ENCODE assay signal across 8 cellular contexts in genomic region chr9:129174102-129174723, GRCh38. TPM values are rescaled to one million over a fixed set of nuclear protein-coding genes. Genes with fewer than 3 reads are reported as not detected.
DNase-seq lines count a peak whose midpoint lies in the region; ATAC-seq, FAIRE-seq and TF ChIP-seq lines count a peak whose summit lies in the region.

No MANE protein-coding gene starts in this region.

- H3K9ac ChIP-seq in ES-I3 (ENCODE audit: low read depth, low read length) (peak overlapping the region; percentile 84), SU-DHL-6 (ENCODE audit: low read length) (0 out of 2 replicates have a peak overlapping the region, but pooled peaks have one; percentile 7)

- H3K9me3 ChIP-seq in ES-I3 (ENCODE audit: control insufficient read depth, insufficient read depth, low read length) (no peaks in the 10 kb centered on the region), SU-DHL-6 (ENCODE audit: insufficient read depth, low read length) (no peaks in the 10 kb centered on the region), cardiac muscle cell (ENCODE audit: low read depth) (no peaks in the 10 kb centered on the region), pancreas (no peaks in the 10 kb centered on the region), thymus (ENCODE audit: control insufficient read depth) (no peaks in the 10 kb centered on the region)

- H3K4me3 Mint-ChIP-seq in activated naive CD8-positive, alpha-beta T cell treated with anti-CD3 and anti-CD28 coated beads, Interleukin-2, amount 50 U/mL, for 24 hours, result peak overlapping the region; percentile 79

- peak overlapping the region; percentile 29 for H2AFZ ChIP-seq in SU-DHL-6 (ENCODE audit: low read depth, low read length, severe bottlenecking)

- H3F3A ChIP-seq in SU-DHL-6 (ENCODE audit: insufficient read depth), result peaks cover 3% of the 10 kb centered on the region; the same call in 1 of the 2 replicates

- H3K27ac ChIP-seq in SU-DHL-6 (ENCODE audit: low read depth, low read length), result no peak overlapping the region
- peak overlapping the region; percentile 78 for H3K27ac ChIP-seq in cardiac muscle cell
- peak overlapping the region; percentile 91 to 99 (median 94) for H3K27ac ChIP-seq in pancreas
- peak overlapping the region; percentile 86 for H3K27ac ChIP-seq in thymus (ENCODE audit: low read depth)

- H3K36me3 ChIP-seq in ES-I3 (ENCODE audit: insufficient read depth, low read length), result no peaks in the 10 kb centered on the region
- no peaks in the 10 kb centered on the region for H3K36me3 ChIP-seq in SU-DHL-6 (ENCODE audit: low read length)
- H3K36me3 ChIP-seq in cardiac muscle cell, result no peaks in the 10 kb centered on the region
- H3K36me3 ChIP-seq in pancreas, result no peaks in the 10 kb centered on the region
- no peaks in the 10 kb centered on the region for H3K36me3 ChIP-seq in thymus (ENCODE audit: control insufficient read depth, insufficient read depth)

- no peaks in the 10 kb centered on the region for H3K9me3 Mint-ChIP-seq in activated naive CD8-positive, alpha-beta T cell treated with anti-CD3 and anti-CD28 coated beads, Interleukin-2, amount 50 U/mL, for 24 hours

- H3K4me1 Mint-ChIP-seq in activated naive CD8-positive, alpha-beta T cell treated with anti-CD3 and anti-CD28 coated beads, Interleukin-2, amount 50 U/mL, for 24 hours, result peaks cover 18% of the 10 kb centered on the region

- H3K27me3 ChIP-seq in SU-DHL-6 (ENCODE audit: low read length) (no peaks in the 10 kb centered on the region), cardiac muscle cell (no peaks in the 10 kb centered on the region), pancreas (no peaks in the 10 kb centered on the region), thymus (ENCODE audit: control insufficient read depth, insufficient read depth) (peaks cover 41% of the 10 kb centered on the region)

- intact Hi-C loops in pancreas (cut with DNase I), result loop anchor here in 2 of 3 donors (5.0 to 10.0 kb wide), 5 partner anchors 42 to 441 kb away; no protein-coding TSS in a partner anchor

- H3K4me2 ChIP-seq in SU-DHL-6 (ENCODE audit: low read depth, low read length, poor library complexity, severe bottlenecking), result peak overlapping the region; percentile 70

- TF ChIP-seq CTCF in NB4 (IDR thresholded peaks at IDR 0.05; ENCODE audit: low read depth, low read length) (peak; percentile 93), SU-DHL-6 (IDR thresholded peaks at IDR 0.05; ENCODE audit: insufficient read depth, low read length, poor library complexity, severe bottlenecking) (peak; percentile 88), cardiac muscle cell (IDR thresholded peaks at IDR 0.05; ENCODE audit: low read depth, low read length) (peak; percentile 98), pancreas (IDR thresholded peaks at IDR 0.05) (peak; percentile 91 to 97 (median 96))

- peaks cover 10% of the 10 kb centered on the region; the same call in 1 of the 2 replicates for H3K4me1 ChIP-seq in ES-I3 (ENCODE audit: insufficient read depth, low read length)
- H3K4me1 ChIP-seq in cardiac muscle cell (ENCODE audit: low read depth), result peaks cover 9% of the 10 kb centered on the region
- H3K4me1 ChIP-seq in pancreas, result peaks cover 0 to 11% (median 7%) of the 10 kb centered on the region in 3 donors
- peaks cover 24% of the 10 kb centered on the region for H3K4me1 ChIP-seq in thymus (ENCODE audit: control insufficient read depth, insufficient read depth, low read length)

- no peak overlapping the region for H3K27ac Mint-ChIP-seq in activated naive CD8-positive, alpha-beta T cell treated with anti-CD3 and anti-CD28 coated beads, Interleukin-2, amount 50 U/mL, for 24 hours

- no peak for TF ChIP-seq POLR2A in NB4 (IDR thresholded peaks at IDR 0.05; ENCODE audit: extremely low read depth, insufficient read length)

- H3K79me2 ChIP-seq in SU-DHL-6 (ENCODE audit: insufficient read depth, low read length), result no peaks in the 10 kb centered on the region

- ATAC-seq in activated naive CD8-positive, alpha-beta T cell treated with anti-CD3 and anti-CD28 coated beads, Interleukin-2, amount 50 U/mL, for 24 hours, result no peak
- ATAC-seq in pancreas (peak; percentile 55 to 71 (median 60)), HG02885 (IDR thresholded peaks at IDR 0.05; ENCODE audit: poor library complexity, unreplicated experiment) (no peak)

- FAIRE-seq in pancreas (lab: Jason Lieb, UNC), result no peak

- WGBS in pancreas, 2 donors, result 0% methylated on average over 45 to 55 of the region's 55 CpGs
- under 1% methylated on average over 55 of the region's 55 CpGs for WGBS in thymus

- H3K27me3 Mint-ChIP-seq in activated naive CD8-positive, alpha-beta T cell treated with anti-CD3 and anti-CD28 coated beads, Interleukin-2, amount 50 U/mL, for 24 hours, result peaks cover 10% of the 10 kb centered on the region

- H4K20me1 ChIP-seq in SU-DHL-6 (ENCODE audit: low read depth, low read length), result no peaks in the 10 kb centered on the region

- DNase-seq in NB4 (ENCODE audit: low read depth), result peak; percentile 84
- DNase-seq in activated naive CD8-positive, alpha-beta T cell treated with anti-CD3 and anti-CD28 coated beads, Interleukin-2, amount 50 U/mL, for 24 hours, result peak; percentile 87
- DNase-seq in cardiac muscle cell (ENCODE audit: low read depth in 1 of 2, low spot score in 1 of 2), result peak; percentile 93 to 97
- DNase-seq in pancreas, result peak; percentile 83 to 98 (median 91)

- H3K36me3 Mint-ChIP-seq in activated naive CD8-positive, alpha-beta T cell treated with anti-CD3 and anti-CD28 coated beads, Interleukin-2, amount 50 U/mL, for 24 hours (ENCODE audit: low read depth), result no peaks in the 10 kb centered on the region

- no peaks in the 10 kb centered on the region for H3K9me2 ChIP-seq in SU-DHL-6 (replicated peaks; ENCODE audit: insufficient read depth, low read length)

- H3K4me3 ChIP-seq in NB4 (ENCODE audit: low read depth, low read length), result peak overlapping the region; percentile 32
- H3K4me3 ChIP-seq in SU-DHL-6 (ENCODE audit: insufficient read depth, low read length, poor library complexity, severe bottlenecking), result peak overlapping the region; percentile 22
- H3K4me3 ChIP-seq in cardiac muscle cell, result peak overlapping the region; percentile 88
- H3K4me3 ChIP-seq in pancreas, result peak overlapping the region; percentile 36 to 83 (median 63)
- H3K4me3 ChIP-seq in thymus (ENCODE audit: low read length), result peak overlapping the region; percentile 73

RNA-seq across cellular contexts. Expression of gene IER5L, which starts 3.8 kb away (rescaled TPM):
- total RNA-seq in cardiac muscle cell, result 51.7 and 77.4 TPM in 2 replicates
- polyA plus RNA-seq in cardiac muscle cell, result 21.5 and 38.5 TPM in 2 replicates
- total RNA-seq in pancreas, result 10 to 100 TPM in 1 of 6 donors, 1 to 10 TPM in 5; 1.8 to 13.2 (median 4.6) TPM
- 10 to 100 TPM in 1 of 2 donors, 1 to 10 TPM in 1; 6.1 to 14.3 TPM for polyA plus RNA-seq in pancreas
- polyA plus RNA-seq in thymus, result 13.7 TPM

Comparison
In these comparisons a context has a peak if more than half of its experiments do, and no peak if none do; other contexts are left out.
1. H3K4me3 ChIP-seq: peak in every context shown above with its lines; median percentile 88 in cardiac muscle cell; 73 in thymus; 63 in pancreas; 32 in NB4; 22 in SU-DHL-6.
2. ATAC-seq: peak in pancreas (4 of 4); none in activated naive CD8-positive, alpha-beta T cell treated with anti-CD3 and anti-CD28 coated beads, Interleukin-2, amount 50 U/mL, for 24 hours (single experiment) and HG02885 (single experiment).
3. Peak in every context shown above with its lines, with median percentiles within 50 percentile points of each other: DNase-seq and CTCF ChIP-seq.